13 cellular contexts compared by ENCODE assay signal in the genomic region with DNA sequence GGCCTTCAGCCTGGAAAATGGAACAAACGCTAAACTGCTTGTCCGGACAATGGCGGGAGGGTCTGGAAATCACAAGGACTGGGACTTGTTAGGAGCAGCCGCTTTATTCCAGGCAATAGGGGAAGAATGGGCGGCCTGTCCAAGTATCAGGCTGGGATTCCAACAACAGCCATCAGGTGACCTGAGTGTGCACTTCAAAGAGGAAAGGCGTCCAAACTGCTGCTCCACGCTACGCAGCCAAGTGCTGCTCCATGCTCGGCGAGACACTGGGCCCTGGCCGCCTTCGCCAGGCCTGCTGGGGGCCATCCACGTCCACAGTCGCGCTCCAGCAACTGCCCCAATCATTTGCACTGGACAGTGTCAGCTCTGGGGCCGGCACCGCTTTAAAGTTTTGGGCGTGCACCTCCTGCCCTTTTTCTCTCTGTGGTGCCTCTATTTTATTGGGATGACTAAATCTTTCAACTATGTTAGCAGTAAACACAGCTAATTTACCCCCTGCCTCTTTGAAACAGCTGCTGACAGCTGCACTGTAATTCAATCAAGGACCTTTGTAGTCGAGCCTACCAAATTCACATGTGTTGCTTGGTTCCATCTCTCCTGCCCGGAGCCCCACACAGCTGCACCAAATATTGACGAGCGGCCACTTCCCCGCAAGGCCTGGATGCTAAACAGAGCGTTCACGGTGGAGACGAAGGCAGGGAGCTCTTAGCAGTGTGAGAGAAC.
A peak's percentile ranks its signal among the peaks of the same experiment; 100 is the strongest.
DNase-seq lines count a peak whose midpoint lies in the region; TF ChIP-seq lines count a peak whose summit lies in the region.
"Had no signal": no experiment of that assay in that cellular context is flagged by ENCODE, and none has a peak within 500 bp of the region (broad histone marks: within the 10 kb centered on the region; RNA-seq: fewer than 3 reads in every experiment).

No MANE protein-coding gene starts in this region.

- no peaks in the 10 kb centered on the region for H3K4me1 Mint-ChIP-seq in activated naive CD8-positive, alpha-beta T cell treated with anti-CD3 and anti-CD28 coated beads for 36 hours

- H3K4me1 ChIP-seq in HUES64 (ENCODE audit: insufficient read depth, low read length) (peaks cover 8% of the 10 kb centered on the region; the same call in 1 of the 2 replicates), vagina (peaks cover 20% of the 10 kb centered on the region)
- H3K4me1 ChIP-seq: esophagus muscularis mucosa, pancreas, uterus had no signal

- H3K4me3 Mint-ChIP-seq in activated naive CD8-positive, alpha-beta T cell treated with anti-CD3 and anti-CD28 coated beads for 36 hours, result no peak overlapping the region

- H3K27ac ChIP-seq in HUES64 (ENCODE audit: low read depth, low read length) (0 out of 2 replicates have a peak overlapping the region, but pooled peaks have one; percentile 41), vagina (peak overlapping the region; percentile 61)
- H3K27ac ChIP-seq: pancreas, uterus had no signal

- H3K27me3 ChIP-seq in HUES64 (ENCODE audit: insufficient read depth, low read length) (no peaks in the 10 kb centered on the region), vagina (no peaks in the 10 kb centered on the region)
- H3K27me3 ChIP-seq: esophagus muscularis mucosa, pancreas, uterus had no signal

- WGBS in HUES64, result 69% methylated on average over 26 of the region's 26 CpGs

- H3K27me3 Mint-ChIP-seq in activated naive CD8-positive, alpha-beta T cell treated with anti-CD3 and anti-CD28 coated beads for 36 hours, result peaks cover 11% of the 10 kb centered on the region

- no peaks in the 10 kb centered on the region for H3K9me3 Mint-ChIP-seq in activated naive CD8-positive, alpha-beta T cell treated with anti-CD3 and anti-CD28 coated beads for 36 hours

- no peak for TF ChIP-seq CTCF in vagina (IDR thresholded peaks at IDR 0.05)

- peak; percentile 56 for DNase-seq in epidermal melanocyte (ENCODE audit: insufficient read length, low spot score)
- peak; percentile 20 for DNase-seq in myocyte (ENCODE audit: low read depth)
- no peak for DNase-seq in vagina (ENCODE audit: extremely low spot score in 2 of 2)
- no peak for DNase-seq in activated CD4-positive, alpha-beta T cell treated with anti-CD3 and anti-CD28 coated beads, Interleukin-2, amount 50 U/mL, for 1 hour
- DNase-seq in activated naive CD8-positive, alpha-beta T cell treated with anti-CD3 and anti-CD28 coated beads for 36 hours, result no peak
- DNase-seq in activated CD4-positive, CD25-positive, alpha-beta regulatory T cell treated with anti-CD3 and anti-CD28 coated beads, Interleukin-2, amount 50 U/mL, for 72 hours, result no peak
- DNase-seq: activated CD4-positive, CD25-positive, alpha-beta regulatory T cell; NCI-H2081; uterus had no signal

- H3K36me3 ChIP-seq in HUES64 (ENCODE audit: insufficient read depth, low read length) (peaks cover 13% of the 10 kb centered on the region), vagina (no peaks in the 10 kb centered on the region)
- H3K36me3 ChIP-seq: esophagus muscularis mucosa, pancreas, uterus had no signal

- H3K9ac ChIP-seq in HUES64 (ENCODE audit: low read depth, low read length), result no peak overlapping the region

- H3K9me3 ChIP-seq in HUES64 (ENCODE audit: insufficient read depth, low read depth, low read length) (peaks cover 3% of the 10 kb centered on the region; the same call in 1 of the 2 replicates), vagina (peaks cover 4% of the 10 kb centered on the region)
- H3K9me3 ChIP-seq: esophagus muscularis mucosa, pancreas, uterus had no signal

- no peaks in the 10 kb centered on the region for H3K36me3 Mint-ChIP-seq in activated naive CD8-positive, alpha-beta T cell treated with anti-CD3 and anti-CD28 coated beads for 36 hours

- H3K4me3 ChIP-seq in HUES64 (ENCODE audit: low read length), result no peak overlapping the region
- no peak overlapping the region for H3K4me3 ChIP-seq in vagina
- H3K4me3 ChIP-seq: esophagus muscularis mucosa, K562, pancreas, uterus had no signal

- TF ChIP-seq POLR2A in vagina (IDR thresholded peaks at IDR 0.05), result no peak

- no peak overlapping the region for H3K27ac Mint-ChIP-seq in activated naive CD8-positive, alpha-beta T cell treated with anti-CD3 and anti-CD28 coated beads for 36 hours

- intact Hi-C loops in vagina (cut with DNase I), result no loop called here

Comparison
In these comparisons a context has a peak if more than half of its experiments do, and no peak if none do; other contexts are left out.
1. DNase-seq: peak in epidermal melanocyte (single experiment) and myocyte (single experiment); none in vagina (0 of 2), activated CD4-positive, alpha-beta T cell treated with anti-CD3 and anti-CD28 coated beads, Interleukin-2, amount 50 U/mL, for 1 hour (single experiment), activated naive CD8-positive, alpha-beta T cell treated with anti-CD3 and anti-CD28 coated beads for 36 hours (single experiment) and activated CD4-positive, CD25-positive, alpha-beta regulatory T cell treated with anti-CD3 and anti-CD28 coated beads, Interleukin-2, amount 50 U/mL, for 72 hours (single experiment).